ENCODE assay signal across 7 cellular contexts in genomic region chr10:29590598-29591415, GRCh38. TPM values are rescaled to one million over a fixed set of nuclear protein-coding genes. Genes with fewer than 3 reads are reported as not detected.
DNase-seq lines count a peak whose midpoint lies in the region; TF ChIP-seq lines count a peak whose summit lies in the region.

No MANE protein-coding gene starts in this region.

- H3K27ac ChIP-seq in KMS-11 = no peak overlapping the region
- H3K27ac ChIP-seq in esophagus muscularis mucosa (replicated peaks in 1 of 4) = peak overlapping the region; percentile 70 to 84 (median 80)

- H3K9me3 Mint-ChIP-seq in nephron progenitor cell = peaks cover 8% of the 10 kb centered on the region

- H3K9me3 ChIP-seq in esophagus muscularis mucosa = no peaks in the 10 kb centered on the region

- peaks cover 13% of the 10 kb centered on the region for H3K27me3 Mint-ChIP-seq in nephron progenitor cell (ENCODE audit: low read depth, poor library complexity)

- no peaks in the 10 kb centered on the region for H3K79me2 ChIP-seq in KMS-11 (ENCODE audit: insufficient read depth, low read depth)

- peaks cover 9% of the 10 kb centered on the region for H3K36me3 Mint-ChIP-seq in nephron progenitor cell (ENCODE audit: low read depth)

- H3K27me3 ChIP-seq in KMS-11 (ENCODE audit: insufficient read depth, low read depth) (no peaks in the 10 kb centered on the region), esophagus muscularis mucosa (no peaks in the 10 kb centered on the region)

- peaks cover 37% of the 10 kb centered on the region for H3K4me1 Mint-ChIP-seq in nephron progenitor cell

- intact Hi-C loops in esophagus muscularis mucosa (cut with DNase I) = loop anchor here (10.0 kb wide), 1 partner anchor 144 kb away; no protein-coding TSS in a partner anchor

- no peak for TF ChIP-seq EP300 in esophagus muscularis mucosa (IDR thresholded peaks at IDR 0.05)

- H3K4me3 ChIP-seq in KMS-11 (IDR thresholded peaks at IDR 0.05; ENCODE audit: insufficient read depth, low read depth, low read length) (no peak overlapping the region), esophagus muscularis mucosa (peak overlapping the region; percentile 8 to 33 (median 14))

- H3K4me2 ChIP-seq in KMS-11 = no peak overlapping the region

- H3K36me3 ChIP-seq in KMS-11 (ENCODE audit: insufficient read depth) (no peaks in the 10 kb centered on the region), esophagus muscularis mucosa (peaks cover 0 to 8% (median 4%) of the 10 kb centered on the region in 4 donors)

- H3K9ac ChIP-seq in KMS-11 = no peak overlapping the region

- WGBS in esophagus muscularis mucosa = 16% methylated on average over 2 of the region's 2 CpGs

- no peak for TF ChIP-seq POLR2A in esophagus muscularis mucosa (IDR thresholded peaks at IDR 0.05; ENCODE audit: low read depth)

- H3K27ac Mint-ChIP-seq in nephron progenitor cell = no peak overlapping the region

- H3K4me1 ChIP-seq in KMS-11 (ENCODE audit: low read depth, poor library complexity, severe bottlenecking) (peaks cover 12% of the 10 kb centered on the region), esophagus muscularis mucosa (peaks cover 48 to 100% (median 96%) of the 10 kb centered on the region in 4 donors)

- no peak overlapping the region for H2AFZ ChIP-seq in KMS-11 (ENCODE audit: low read depth)

- TF ChIP-seq CTCF in KMS-11 (conservative IDR thresholded peaks at IDR 0.05; ENCODE audit: low read depth, low read length) = peak; percentile 97
- TF ChIP-seq CTCF in esophagus muscularis mucosa (IDR thresholded peaks at IDR 0.05) = peak; percentile 91 to 97 (median 95)
- TF ChIP-seq CTCF in nephron progenitor cell (IDR thresholded peaks at IDR 0.05) = peak; percentile 97

- DNase-seq in ELR (ENCODE audit: low read depth) (peak; percentile 77), SW480 (ENCODE audit: low spot score) (peak; percentile 43), esophagus muscularis mucosa (ENCODE audit: extremely low spot score) (peak; percentile 70), nephron progenitor cell (no peak), NCI-H187 treated with DMSO at 0.1 percent for 48 hours (lab: John Stamatoyannopoulos, UW) (no peak), NCI-H526 treated with DMSO at 0.1 percent for 48 hours (lab: John Stamatoyannopoulos, UW) (no peak)

- H3K4me3 Mint-ChIP-seq in nephron progenitor cell = peak overlapping the region; percentile 0

- H4K20me1 ChIP-seq in KMS-11 (ENCODE audit: insufficient read depth) = no peaks in the 10 kb centered on the region

RNA-seq across cellular contexts. Expression of gene SVIL, which starts 44.0 kb away (rescaled TPM):
- total RNA-seq in esophagus muscularis mucosa = 1,000 to 10,000 TPM in 1 of 4 donors, 100 to 1,000 TPM in 3; 785 to 1,099 (median 921) TPM

Comparison
In these comparisons a context has a peak if more than half of its experiments do, and no peak if none do; other contexts are left out.
1. DNase-seq: peak in ELR (single experiment), SW480 (single experiment) and esophagus muscularis mucosa (single experiment); none in nephron progenitor cell (single experiment), NCI-H187 treated with DMSO at 0.1 percent for 48 hours (single experiment) and NCI-H526 treated with DMSO at 0.1 percent for 48 hours (single experiment).
2. Peak in every context shown above with its lines, with median percentiles within 50 percentile points of each other: CTCF ChIP-seq.